In the genomic region with DNA sequence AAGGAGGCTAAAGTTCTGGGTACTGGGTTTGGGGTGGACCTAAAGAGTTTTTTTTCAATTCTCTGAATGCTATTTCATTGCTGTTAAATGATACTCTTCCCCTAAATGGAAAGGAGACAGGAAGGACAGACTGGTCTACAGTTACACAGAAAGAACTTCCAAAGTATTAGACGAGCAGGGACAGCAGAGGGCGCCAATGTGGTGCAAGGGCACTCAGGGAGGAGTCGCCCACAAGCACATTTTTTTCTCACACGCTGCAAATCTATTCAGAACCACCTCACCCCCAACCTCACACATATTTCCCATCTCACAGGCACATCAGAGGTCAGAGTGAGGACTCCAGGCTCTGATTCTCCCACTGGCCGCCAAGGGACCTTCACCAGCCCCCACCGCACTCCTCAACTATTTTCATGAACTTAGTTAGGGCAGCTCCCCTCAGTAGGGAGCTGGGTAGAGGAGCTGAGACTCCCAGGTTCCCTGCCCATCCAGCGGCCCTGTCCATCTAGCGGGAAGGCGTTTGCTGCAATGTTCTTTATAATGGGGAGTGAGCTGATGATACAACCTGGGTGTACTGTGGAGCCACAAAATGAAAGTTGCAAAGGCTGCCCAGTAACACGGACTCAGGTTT, we compare ENCODE assay signal across 8 cellular contexts. TPM values are rescaled to one million over a fixed set of nuclear protein-coding genes. Genes with fewer than 3 reads are reported as not detected.
DNase-seq lines count a peak whose midpoint lies in the region; ATAC-seq, FAIRE-seq and TF ChIP-seq lines count a peak whose summit lies in the region.

No MANE protein-coding gene starts in this region.

- FAIRE-seq in A204.1 (lab: Jason Lieb, UNC): peak; percentile 95

- no peak for TF ChIP-seq POLR2A in gastroesophageal sphincter (IDR thresholded peaks at IDR 0.05)
- no peak for TF ChIP-seq POLR2A in testis (IDR thresholded peaks at IDR 0.05)

- TF ChIP-seq CTCF in gastroesophageal sphincter (IDR thresholded peaks at IDR 0.05) (peak in 3 of 4 experiments; percentile 46 to 74 (median 60)), testis (IDR thresholded peaks at IDR 0.05) (peak in 2 of 3 experiments; percentile 50 to 52)

- intact Hi-C loops in testis (cut with DNase I; ENCODE audit: low total_unique reads): no loop called here

- H3K4me3 ChIP-seq in SJCRH30 (peak overlapping the region; percentile 53; the same call in 1 of the 2 replicates), gastroesophageal sphincter (no peak overlapping the region), testis (no peak overlapping the region)

- H3K27me3 ChIP-seq in SJCRH30 (peaks cover 4% of the 10 kb centered on the region), gastroesophageal sphincter (peaks cover 86% of the 10 kb centered on the region), testis (no peaks in the 10 kb centered on the region)

- TF ChIP-seq EP300 in gastroesophageal sphincter (IDR thresholded peaks at IDR 0.05): no peak

- H3K27ac ChIP-seq in SJCRH30 (no peak overlapping the region), gastroesophageal sphincter (no peak overlapping the region), testis (no peak overlapping the region)

- H3K4me1 ChIP-seq in SJCRH30: no peaks in the 10 kb centered on the region
- H3K4me1 ChIP-seq in gastroesophageal sphincter: peaks cover 0 to 43% (median 8%) of the 10 kb centered on the region in 3 donors
- peaks cover 26% of the 10 kb centered on the region for H3K4me1 ChIP-seq in testis

- H3K36me3 ChIP-seq in SJCRH30 (no peaks in the 10 kb centered on the region), gastroesophageal sphincter (no peaks in the 10 kb centered on the region), testis (ENCODE audit: low read depth, missing control alignments) (no peaks in the 10 kb centered on the region)

- DNase-seq in NAMALWA (ENCODE audit: low spot score) (peak; percentile 94), SJCRH30 (peak; percentile 87 to 91), occipital lobe (lab: John Stamatoyannopoulos, UW) (peak; percentile 57), testis (peak; percentile 92)
- DNase-seq in activated effector memory CD4-positive, alpha-beta T cell treated with anti-CD3 and anti-CD28 coated beads, Interleukin-2, amount 50 U/mL, for 16 hours: peak; percentile 91

- H3K9me3 ChIP-seq in SJCRH30 (replicated peaks) (no peaks in the 10 kb centered on the region), gastroesophageal sphincter (no peaks in the 10 kb centered on the region), testis (no peaks in the 10 kb centered on the region)

- peak; percentile 63 for ATAC-seq in GM18907 (IDR thresholded peaks at IDR 0.05; ENCODE audit: unreplicated experiment)
- peak; percentile 54 for ATAC-seq in gastroesophageal sphincter

- 6 to 10% methylated on average over 6 to 10 of the region's 10 CpGs for WGBS in gastroesophageal sphincter (ENCODE audit: low coverage in 1 of 2), 2 donors
- 15 to 20% methylated on average over 10 of the region's 10 CpGs for WGBS in testis, 2 donors

RNA-seq across cellular contexts. Expression of a gene that starts 6.8 kb away (rescaled TPM):
- not detected in 2 replicates for total RNA-seq in SJCRH30 (2014; rRNA removed; shearing (Covaris generic))
- total RNA-seq in gastroesophageal sphincter: 1 to 10 TPM; 1.8 to 5.5 (median 3.3) TPM
- total RNA-seq in occipital lobe: 1.2 TPM
- total RNA-seq in testis: 1 to 10 TPM; 2.5 to 3.1 TPM
- polyA plus RNA-seq in testis (ENCODE audit: insufficient read depth, low read depth, low replicate concordance): 0.94 TPM
